1 cellular context compared by ENCODE assay signal in genomic region chr1:156119503-156120209, GRCh38.
TF ChIP-seq lines count a peak whose summit lies in the region.

No MANE protein-coding gene starts in this region.

TF ChIP-seq in GM23338, 12 proteins besides CTCF, POLR2A, EP300 and RAD21 (continued from another document):
- TF ChIP-seq, protein P1, sequence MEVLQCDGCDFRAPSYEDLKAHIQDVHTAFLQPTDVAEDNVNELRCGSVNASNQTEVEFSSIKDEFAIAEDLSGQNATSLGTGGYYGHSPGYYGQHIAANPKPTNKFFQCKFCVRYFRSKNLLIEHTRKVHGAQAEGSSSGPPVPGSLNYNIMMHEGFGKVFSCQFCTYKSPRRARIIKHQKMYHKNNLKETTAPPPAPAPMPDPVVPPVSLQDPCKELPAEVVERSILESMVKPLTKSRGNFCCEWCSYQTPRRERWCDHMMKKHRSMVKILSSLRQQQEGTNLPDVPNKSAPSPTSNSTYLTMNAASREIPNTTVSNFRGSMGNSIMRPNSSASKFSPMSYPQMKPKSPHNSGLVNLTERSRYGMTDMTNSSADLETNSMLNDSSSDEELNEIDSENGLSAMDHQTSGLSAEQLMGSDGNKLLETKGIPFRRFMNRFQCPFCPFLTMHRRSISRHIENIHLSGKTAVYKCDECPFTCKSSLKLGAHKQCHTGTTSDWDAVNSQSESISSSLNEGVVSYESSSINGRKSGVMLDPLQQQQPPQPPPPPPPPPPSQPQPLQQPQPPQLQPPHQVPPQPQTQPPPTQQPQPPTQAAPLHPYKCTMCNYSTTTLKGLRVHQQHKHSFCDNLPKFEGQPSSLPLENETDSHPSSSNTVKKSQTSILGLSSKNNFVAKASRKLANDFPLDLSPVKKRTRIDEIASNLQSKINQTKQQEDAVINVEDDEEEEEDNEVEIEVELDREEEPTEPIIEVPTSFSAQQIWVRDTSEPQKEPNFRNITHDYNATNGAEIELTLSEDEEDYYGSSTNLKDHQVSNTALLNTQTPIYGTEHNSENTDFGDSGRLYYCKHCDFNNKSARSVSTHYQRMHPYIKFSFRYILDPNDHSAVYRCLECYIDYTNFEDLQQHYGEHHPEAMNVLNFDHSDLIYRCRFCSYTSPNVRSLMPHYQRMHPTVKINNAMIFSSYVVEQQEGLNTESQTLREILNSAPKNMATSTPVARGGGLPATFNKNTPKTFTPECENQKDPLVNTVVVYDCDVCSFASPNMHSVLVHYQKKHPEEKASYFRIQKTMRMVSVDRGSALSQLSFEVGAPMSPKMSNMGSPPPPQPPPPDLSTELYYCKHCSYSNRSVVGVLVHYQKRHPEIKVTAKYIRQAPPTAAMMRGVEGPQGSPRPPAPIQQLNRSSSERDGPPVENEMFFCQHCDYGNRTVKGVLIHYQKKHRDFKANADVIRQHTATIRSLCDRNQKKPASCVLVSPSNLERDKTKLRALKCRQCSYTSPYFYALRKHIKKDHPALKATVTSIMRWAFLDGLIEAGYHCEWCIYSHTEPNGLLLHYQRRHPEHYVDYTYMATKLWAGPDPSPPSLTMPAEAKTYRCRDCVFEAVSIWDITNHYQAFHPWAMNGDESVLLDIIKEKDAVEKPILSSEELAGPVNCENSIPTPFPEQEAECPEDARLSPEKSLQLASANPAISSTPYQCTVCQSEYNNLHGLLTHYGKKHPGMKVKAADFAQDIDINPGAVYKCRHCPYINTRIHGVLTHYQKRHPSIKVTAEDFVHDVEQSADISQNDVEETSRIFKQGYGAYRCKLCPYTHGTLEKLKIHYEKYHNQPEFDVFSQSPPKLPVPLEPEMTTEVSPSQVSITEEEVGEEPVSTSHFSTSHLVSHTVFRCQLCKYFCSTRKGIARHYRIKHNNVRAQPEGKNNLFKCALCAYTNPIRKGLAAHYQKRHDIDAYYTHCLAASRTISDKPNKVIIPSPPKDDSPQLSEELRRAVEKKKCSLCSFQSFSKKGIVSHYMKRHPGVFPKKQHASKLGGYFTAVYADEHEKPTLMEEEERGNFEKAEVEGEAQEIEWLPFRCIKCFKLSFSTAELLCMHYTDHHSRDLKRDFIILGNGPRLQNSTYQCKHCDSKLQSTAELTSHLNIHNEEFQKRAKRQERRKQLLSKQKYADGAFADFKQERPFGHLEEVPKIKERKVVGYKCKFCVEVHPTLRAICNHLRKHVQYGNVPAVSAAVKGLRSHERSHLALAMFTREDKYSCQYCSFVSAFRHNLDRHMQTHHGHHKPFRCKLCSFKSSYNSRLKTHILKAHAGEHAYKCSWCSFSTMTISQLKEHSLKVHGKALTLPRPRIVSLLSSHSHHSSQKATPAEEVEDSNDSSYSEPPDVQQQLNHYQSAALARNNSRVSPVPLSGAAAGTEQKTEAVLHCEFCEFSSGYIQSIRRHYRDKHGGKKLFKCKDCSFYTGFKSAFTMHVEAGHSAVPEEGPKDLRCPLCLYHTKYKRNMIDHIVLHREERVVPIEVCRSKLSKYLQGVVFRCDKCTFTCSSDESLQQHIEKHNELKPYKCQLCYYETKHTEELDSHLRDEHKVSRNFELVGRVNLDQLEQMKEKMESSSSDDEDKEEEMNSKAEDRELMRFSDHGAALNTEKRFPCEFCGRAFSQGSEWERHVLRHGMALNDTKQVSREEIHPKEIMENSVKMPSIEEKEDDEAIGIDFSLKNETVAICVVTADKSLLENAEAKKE (CRISPR knock-in tag; IDR thresholded peaks at IDR 0.05): no peak
- TF ChIP-seq JUNB (IDR thresholded peaks at IDR 0.05; ENCODE audit: unreplicated experiment) (no peak), EZH2 (IDR thresholded peaks at IDR 0.05; ENCODE audit: low read depth, unreplicated experiment) (no peak), CREB1 (CRISPR knock-in tag; IDR thresholded peaks at IDR 0.05; ENCODE audit: low read depth) (no peak), ZNF331 (CRISPR knock-in tag; IDR thresholded peaks at IDR 0.05; ENCODE audit: low read depth) (no peak)
